ENCODE assay signal across 15 cellular contexts in the genomic region with DNA sequence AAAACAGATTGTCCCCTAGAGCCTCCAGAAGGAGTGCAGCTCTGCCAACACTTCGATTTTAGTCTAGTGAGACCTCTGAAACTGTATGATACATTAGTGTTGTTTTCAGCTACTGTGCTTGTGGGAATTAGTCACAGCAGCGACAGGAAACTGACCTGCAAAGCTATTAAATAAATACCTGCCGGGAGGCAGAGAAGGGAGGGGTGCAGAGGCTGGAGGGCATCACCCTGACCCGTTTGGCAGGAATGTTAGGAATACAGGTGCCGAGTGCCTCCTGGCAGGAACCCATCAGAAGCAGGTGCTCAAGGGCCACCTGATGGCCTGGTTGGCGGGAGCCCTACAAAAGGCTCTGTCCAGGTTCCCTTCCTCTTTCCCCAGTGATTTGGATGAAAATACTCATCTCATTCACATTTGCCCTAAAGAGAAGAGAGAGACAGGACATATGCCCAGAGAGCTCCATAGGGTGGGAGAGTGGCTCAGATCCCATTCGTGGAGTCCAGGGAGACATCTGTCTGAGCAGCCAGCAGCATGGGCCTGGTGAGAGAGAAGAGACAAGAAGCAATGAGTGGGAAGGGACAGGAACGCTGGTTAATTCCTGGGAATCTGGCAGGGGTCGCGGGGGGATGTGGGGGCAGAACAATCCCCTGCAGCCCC. TPM values are rescaled to one million over a fixed set of nuclear protein-coding genes. Genes with fewer than 3 reads are reported as not detected.
DNase-seq lines count a peak whose midpoint lies in the region; ATAC-seq lines count a peak whose summit lies in the region.
"Had no signal": no experiment of that assay in that cellular context is flagged by ENCODE, and none has a peak within 500 bp of the region (broad histone marks: within the 10 kb centered on the region; RNA-seq: fewer than 3 reads in every experiment).

No MANE protein-coding gene starts in this region.

- DNase-seq in DMS53 treated with DMSO at 0.1 percent for 48 hours (lab: John Stamatoyannopoulos, UW; ENCODE audit: unreplicated experiment) (peak; percentile 94), NCI-H1105 treated with DMSO at 0.1 percent for 48 hours (lab: John Stamatoyannopoulos, UW) (peak; percentile 95), SHP77 treated with DMSO at 0.1 percent for 48 hours (lab: John Stamatoyannopoulos, UW) (peak; percentile 56), left lobe of liver (ENCODE audit: low spot score) (no peak), epidermal melanocyte (ENCODE audit: insufficient read length, low spot score) (no peak), NCI-H2227 (lab: John Stamatoyannopoulos, UW; ENCODE audit: unreplicated experiment) (no peak)
- DNase-seq: activated T-cell treated with anti-CD3 and anti-CD28 coated beads for 4 hours, amygdala, BE2C, gastrocnemius medialis, NCI-H526 treated with DMSO at 0.1 percent for 48 hours had no signal

- ATAC-seq in left lobe of liver (peak; percentile 77), HG02870 (IDR thresholded peaks at IDR 0.05; ENCODE audit: unreplicated experiment) (no peak), HG02678 (IDR thresholded peaks at IDR 0.05; ENCODE audit: unreplicated experiment) (no peak)
- ATAC-seq: gastrocnemius medialis; natural killer cell treated with Interleukin-12 subunit alpha and Interleukin-12 subunit beta and Interleukin-15 and Interleukin-18, amount 100 ng/mL, for 72 hours; SK-N-SH treated with all-trans-retinoic acid at 6 μM for 48 hours had no signal

RNA-seq across cellular contexts. Expression of gene C14orf132, which starts 44.6 kb away (rescaled TPM):
- total RNA-seq in left lobe of liver = 4.7 TPM
- total RNA-seq: natural killer cell treated with Interleukin-12 subunit alpha and Interleukin-12 subunit beta and Interleukin-15 and Interleukin-18, amount 100 ng/mL, for 72 hours had no signal

Comparison
In these comparisons a context has a peak if more than half of its experiments do, and no peak if none do; other contexts are left out.
1. DNase-seq: peak in DMS53 treated with DMSO at 0.1 percent for 48 hours (single experiment), NCI-H1105 treated with DMSO at 0.1 percent for 48 hours (single experiment) and SHP77 treated with DMSO at 0.1 percent for 48 hours (single experiment); none in left lobe of liver (single experiment), epidermal melanocyte (single experiment) and NCI-H2227 (single experiment).